13 cellular contexts compared by ENCODE assay signal in the genomic region with DNA sequence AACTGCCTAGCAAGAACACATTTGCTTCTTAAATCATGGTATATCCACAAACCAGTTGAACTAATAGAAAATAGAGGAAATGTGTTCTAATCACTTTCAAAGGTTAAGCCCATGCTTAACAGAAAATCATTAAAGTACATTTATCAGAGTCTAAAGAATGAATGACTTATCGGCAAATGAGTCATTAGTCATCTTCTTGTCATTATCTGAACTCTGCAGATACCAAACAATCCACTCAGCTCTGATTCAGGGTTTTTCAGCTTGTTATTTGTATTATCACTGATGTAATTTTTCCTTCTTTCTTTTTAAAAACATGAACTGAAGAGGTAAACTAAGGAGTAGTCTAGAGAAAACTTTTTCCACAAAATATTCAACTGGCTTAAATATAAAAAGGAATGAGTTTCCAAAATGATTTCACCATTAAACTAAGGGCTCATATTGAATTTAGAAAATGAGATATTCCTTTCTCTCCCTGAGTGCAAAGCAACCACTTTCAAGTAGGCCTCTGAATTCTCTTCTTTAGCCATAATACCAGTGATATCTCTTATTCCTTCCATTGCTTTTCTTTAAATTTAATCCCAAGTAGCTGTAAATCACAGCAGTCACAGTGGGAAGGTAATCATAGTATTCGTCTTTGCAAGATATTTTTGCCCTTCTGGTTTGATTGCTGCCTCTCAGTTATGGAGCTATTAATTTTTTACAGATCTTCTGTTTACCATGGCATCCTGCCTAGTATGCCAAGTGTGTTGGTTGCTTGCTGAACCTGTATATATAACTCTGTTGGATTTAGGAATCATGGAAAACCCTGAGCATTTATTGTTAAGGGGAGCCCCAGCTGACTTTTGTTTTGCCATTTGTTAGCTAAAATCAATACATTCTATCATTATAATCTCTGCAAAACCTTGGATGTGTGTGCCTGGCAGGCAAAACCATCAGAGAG.
DNase-seq lines count a peak whose midpoint lies in the region; ATAC-seq and TF ChIP-seq lines count a peak whose summit lies in the region.
"Had no signal": no experiment of that assay in that cellular context is flagged by ENCODE, and none has a peak within 500 bp of the region (broad histone marks: within the 10 kb centered on the region; RNA-seq: fewer than 3 reads in every experiment).

No MANE protein-coding gene starts in this region.

- H3K27me3 ChIP-seq in brain microvascular endothelial cell (replicated peaks) (no peaks in the 10 kb centered on the region), lung (ENCODE audit: control insufficient read depth, insufficient read depth) (no peaks in the 10 kb centered on the region)
- H3K27me3 ChIP-seq: gastroesophageal sphincter had no signal

- no peaks in the 10 kb centered on the region for H3K4me1 ChIP-seq in lung (ENCODE audit: control insufficient read depth in 2 of 2, insufficient read depth in 2 of 2, low read length in 2 of 2)
- H3K4me1 ChIP-seq: gastroesophageal sphincter had no signal

- H3K36me3 ChIP-seq in brain microvascular endothelial cell (replicated peaks) (no peaks in the 10 kb centered on the region), lung (ENCODE audit: control insufficient read depth in 2 of 2, insufficient read depth in 2 of 2, low read length in 2 of 2) (no peaks in the 10 kb centered on the region)
- H3K36me3 ChIP-seq: gastroesophageal sphincter had no signal

- H3K9me3 ChIP-seq in lung (ENCODE audit: control insufficient read depth in 2 of 2, insufficient read depth in 1 of 2, low read length in 1 of 2): no peaks in the 10 kb centered on the region
- H3K9me3 ChIP-seq: gastroesophageal sphincter had no signal

- WGBS in lung, 2 donors: 61 to 74% methylated on average over 2 of the region's 2 CpGs

- DNase-seq in Caki2 (ENCODE audit: low read depth) (peak; percentile 62), NCI-H1105 (lab: John Stamatoyannopoulos, UW) (peak; percentile 68), brain microvascular endothelial cell (no peak), lung (ENCODE audit: low spot score) (peak; percentile 29), AG08396 (ENCODE audit: low spot score) (no peak)
- DNase-seq: cortex of kidney; KG1; Right ventricle myocardium superior; stimulated activated CD4-positive, alpha-beta T cell treated with anti-CD3 and anti-CD28 coated beads, Interleukin-4, amount 100 ng/mL, for 4 hours had no signal

- peak overlapping the region; percentile 26 for H3K27ac ChIP-seq in brain microvascular endothelial cell
- no peak overlapping the region for H3K27ac ChIP-seq in lung (ENCODE audit: low read depth in 1 of 2, low read length in 1 of 2)
- H3K27ac ChIP-seq: gastroesophageal sphincter had no signal

- in situ Hi-C loops in Caki2 (cut with HindIII; ENCODE audit: low pct_unique_long_range_greater_than_20kb, low sequenced_read_pairs): no loop called here
- in situ Hi-C loops in brain microvascular endothelial cell (cut with HindIII; ENCODE audit: low pct_ligation_motif_present, low sequenced_read_pairs): no loop called here

- TF ChIP-seq CTCF in brain microvascular endothelial cell (IDR thresholded peaks at IDR 0.05; ENCODE audit: low read depth, low read length, missing control alignments): no peak
- no peak for TF ChIP-seq CTCF in lung (IDR thresholded peaks at IDR 0.05; ENCODE audit: control extremely low read depth, extremely low read depth)

- ATAC-seq in lung (ENCODE audit: insufficient read depth, low FRiP score): no peak
- ATAC-seq in GM19328 (IDR thresholded peaks at IDR 0.05; ENCODE audit: unreplicated experiment): no peak
- no peak for ATAC-seq in GM21529 (IDR thresholded peaks at IDR 0.05; ENCODE audit: unreplicated experiment)
- no peak for ATAC-seq in HG03025 (IDR thresholded peaks at IDR 0.05; ENCODE audit: low FRiP score, unreplicated experiment)
- ATAC-seq: gastroesophageal sphincter had no signal

- H3K4me3 ChIP-seq in brain microvascular endothelial cell (ENCODE audit: low read depth, low read length): no peak overlapping the region
- no peak overlapping the region for H3K4me3 ChIP-seq in lung
- H3K4me3 ChIP-seq: gastroesophageal sphincter had no signal

Comparison
In these comparisons a context has a peak if more than half of its experiments do, and no peak if none do; other contexts are left out.
1. DNase-seq: peak in Caki2 (single experiment), NCI-H1105 (single experiment) and lung (single experiment); none in brain microvascular endothelial cell (single experiment) and AG08396 (single experiment).